ENCODE assay signal across 21 cellular contexts in genomic region chr7:111887734-111888133, GRCh38.
DNase-seq lines count a peak whose midpoint lies in the region; ATAC-seq, FAIRE-seq and TF ChIP-seq lines count a peak whose summit lies in the region.
"Had no signal": no experiment of that assay in that cellular context is flagged by ENCODE, and none has a peak within 500 bp of the region (broad histone marks: within the 10 kb centered on the region; RNA-seq: fewer than 3 reads in every experiment).

No MANE protein-coding gene starts in this region.

- no peaks in the 10 kb centered on the region for H3K9me3 Mint-ChIP-seq in endothelial cell (ENCODE audit: unreplicated experiment)
- H3K9me3 Mint-ChIP-seq: CD4-positive, alpha-beta T cell; GM23338; HFFc6 had no signal

- no peaks in the 10 kb centered on the region for H3K9me3 ChIP-seq in right lobe of liver
- H3K9me3 ChIP-seq: BE2C, Caco-2 had no signal

- TF ChIP-seq CTCF in endothelial cell (IDR thresholded peaks at IDR 0.05; ENCODE audit: unreplicated experiment) (no peak), right lobe of liver (IDR thresholded peaks at IDR 0.05) (no peak)

- DNase-seq in left ventricle myocardium superior, result no peak
- DNase-seq in cardiac septum (ENCODE audit: low spot score), result no peak
- peak; percentile 42 for DNase-seq in endothelial cell (ENCODE audit: low spot score)
- no peak for DNase-seq in right lobe of liver
- no peak for DNase-seq in DMS153 treated with DMSO at 0.1 percent for 48 hours (lab: John Stamatoyannopoulos, UW; ENCODE audit: unreplicated experiment)
- no peak for DNase-seq in urothelium cell line (ENCODE audit: low spot score)
- DNase-seq: ACHN; BE2C; Caco-2; CD4-positive, alpha-beta T cell; DMS153; DMS79 treated with DMSO at 0.1 percent for 48 hours; GF-D8; HCEC 1CT; HFFc6; IMR-90 had no signal

- H3K4me3 Mint-ChIP-seq in endothelial cell (ENCODE audit: unreplicated experiment), result no peak overlapping the region
- H3K4me3 Mint-ChIP-seq: CD4-positive, alpha-beta T cell; GM23338; HFFc6 had no signal

- 60% methylated on average over 1 of the region's 1 CpG for WGBS in right lobe of liver (ENCODE audit: insufficient coverage, low coverage, low lambda C conversion rate, missing lambda C conversion rate)

- intact Hi-C loops in left ventricle myocardium superior (cut with micrococcal nuclease) (no loop called here), cardiac septum (cut with DNase I) (no loop called here), right lobe of liver (cut with DNase I) (no loop called here)

- no peak overlapping the region for H3K27ac ChIP-seq in right lobe of liver
- H3K27ac ChIP-seq: C4-2B, HL-60 had no signal

- peaks cover 16% of the 10 kb centered on the region for H3K36me3 Mint-ChIP-seq in endothelial cell (ENCODE audit: low read depth, unreplicated experiment)

- H3K36me3 ChIP-seq in right lobe of liver, result no peaks in the 10 kb centered on the region
- H3K36me3 ChIP-seq: BE2C had no signal

- TF ChIP-seq POLR2A in right lobe of liver (IDR thresholded peaks at IDR 0.05), result no peak

- no peaks in the 10 kb centered on the region for H3K4me1 ChIP-seq in right lobe of liver
- H3K4me1 ChIP-seq: BE2C, Caco-2 had no signal

- H3K27me3 Mint-ChIP-seq in endothelial cell (ENCODE audit: unreplicated experiment), result peaks cover 3% of the 10 kb centered on the region
- H3K27me3 Mint-ChIP-seq: CD4-positive, alpha-beta T cell had no signal

- H3K27me3 ChIP-seq in right lobe of liver, result no peaks in the 10 kb centered on the region
- H3K27me3 ChIP-seq: BE2C had no signal

- H3K27ac Mint-ChIP-seq in endothelial cell (ENCODE audit: unreplicated experiment), result no peak overlapping the region
- H3K27ac Mint-ChIP-seq: CD4-positive, alpha-beta T cell; GM23338; HFFc6 had no signal

- no peak overlapping the region for H3K4me3 ChIP-seq in right lobe of liver
- H3K4me3 ChIP-seq: GM23338 had no signal

- peak; percentile 64 for ATAC-seq in left ventricle myocardium superior
- peak in 3 of 4 donors; percentile 31 to 76 (median 52) for ATAC-seq in right lobe of liver
- ATAC-seq: GM23338 had no signal

- no peak for FAIRE-seq in urothelium cell line (lab: Jason Lieb, UNC)
- FAIRE-seq: A204.1, H54 had no signal

- peaks cover 18% of the 10 kb centered on the region for H3K4me1 Mint-ChIP-seq in endothelial cell (ENCODE audit: unreplicated experiment)
- H3K4me1 Mint-ChIP-seq: GM23338 had no signal
